ENCODE assay signal across 1 cellular context in the genomic region with DNA sequence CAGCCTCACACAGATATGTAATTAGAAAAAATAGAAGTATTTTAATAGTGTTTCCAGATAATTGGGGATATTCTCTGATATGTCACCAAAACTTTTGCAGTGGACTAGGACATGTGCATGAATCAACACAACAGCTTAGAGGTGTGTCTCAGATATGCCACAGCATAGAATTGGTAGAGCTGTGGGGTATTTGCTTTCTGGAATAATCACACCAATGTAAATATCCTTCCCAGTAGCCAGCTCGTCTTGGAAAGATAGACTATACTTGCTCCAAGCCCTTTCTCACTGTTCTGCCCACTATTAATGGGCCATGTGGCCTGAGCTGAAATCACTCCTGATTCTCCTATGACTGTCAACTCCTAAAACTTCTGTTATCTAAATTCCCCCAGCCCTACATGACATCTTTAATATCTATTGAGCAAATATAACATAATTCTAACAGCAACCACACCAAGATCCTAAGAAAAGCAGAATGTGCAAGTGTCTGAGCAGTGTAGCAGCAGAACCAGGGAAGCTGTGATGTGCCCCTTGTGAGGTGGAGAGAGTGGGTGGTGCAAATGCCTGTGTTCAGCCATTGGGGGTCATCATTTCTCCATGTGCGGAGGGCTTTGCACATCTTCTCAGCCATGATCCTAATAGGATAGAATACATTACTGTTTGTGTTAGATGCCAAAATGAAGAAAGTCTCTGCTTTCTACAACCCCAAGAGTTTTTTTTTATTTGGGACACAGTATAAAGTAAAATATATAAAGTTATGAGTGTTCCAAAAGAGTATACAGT.
TF ChIP-seq lines count a peak whose summit lies in the region.

No MANE protein-coding gene starts in this region.

TF ChIP-seq in GM23338, 12 proteins besides CTCF, POLR2A, EP300 and RAD21 (continued from another document):
- TF ChIP-seq, protein P1, sequence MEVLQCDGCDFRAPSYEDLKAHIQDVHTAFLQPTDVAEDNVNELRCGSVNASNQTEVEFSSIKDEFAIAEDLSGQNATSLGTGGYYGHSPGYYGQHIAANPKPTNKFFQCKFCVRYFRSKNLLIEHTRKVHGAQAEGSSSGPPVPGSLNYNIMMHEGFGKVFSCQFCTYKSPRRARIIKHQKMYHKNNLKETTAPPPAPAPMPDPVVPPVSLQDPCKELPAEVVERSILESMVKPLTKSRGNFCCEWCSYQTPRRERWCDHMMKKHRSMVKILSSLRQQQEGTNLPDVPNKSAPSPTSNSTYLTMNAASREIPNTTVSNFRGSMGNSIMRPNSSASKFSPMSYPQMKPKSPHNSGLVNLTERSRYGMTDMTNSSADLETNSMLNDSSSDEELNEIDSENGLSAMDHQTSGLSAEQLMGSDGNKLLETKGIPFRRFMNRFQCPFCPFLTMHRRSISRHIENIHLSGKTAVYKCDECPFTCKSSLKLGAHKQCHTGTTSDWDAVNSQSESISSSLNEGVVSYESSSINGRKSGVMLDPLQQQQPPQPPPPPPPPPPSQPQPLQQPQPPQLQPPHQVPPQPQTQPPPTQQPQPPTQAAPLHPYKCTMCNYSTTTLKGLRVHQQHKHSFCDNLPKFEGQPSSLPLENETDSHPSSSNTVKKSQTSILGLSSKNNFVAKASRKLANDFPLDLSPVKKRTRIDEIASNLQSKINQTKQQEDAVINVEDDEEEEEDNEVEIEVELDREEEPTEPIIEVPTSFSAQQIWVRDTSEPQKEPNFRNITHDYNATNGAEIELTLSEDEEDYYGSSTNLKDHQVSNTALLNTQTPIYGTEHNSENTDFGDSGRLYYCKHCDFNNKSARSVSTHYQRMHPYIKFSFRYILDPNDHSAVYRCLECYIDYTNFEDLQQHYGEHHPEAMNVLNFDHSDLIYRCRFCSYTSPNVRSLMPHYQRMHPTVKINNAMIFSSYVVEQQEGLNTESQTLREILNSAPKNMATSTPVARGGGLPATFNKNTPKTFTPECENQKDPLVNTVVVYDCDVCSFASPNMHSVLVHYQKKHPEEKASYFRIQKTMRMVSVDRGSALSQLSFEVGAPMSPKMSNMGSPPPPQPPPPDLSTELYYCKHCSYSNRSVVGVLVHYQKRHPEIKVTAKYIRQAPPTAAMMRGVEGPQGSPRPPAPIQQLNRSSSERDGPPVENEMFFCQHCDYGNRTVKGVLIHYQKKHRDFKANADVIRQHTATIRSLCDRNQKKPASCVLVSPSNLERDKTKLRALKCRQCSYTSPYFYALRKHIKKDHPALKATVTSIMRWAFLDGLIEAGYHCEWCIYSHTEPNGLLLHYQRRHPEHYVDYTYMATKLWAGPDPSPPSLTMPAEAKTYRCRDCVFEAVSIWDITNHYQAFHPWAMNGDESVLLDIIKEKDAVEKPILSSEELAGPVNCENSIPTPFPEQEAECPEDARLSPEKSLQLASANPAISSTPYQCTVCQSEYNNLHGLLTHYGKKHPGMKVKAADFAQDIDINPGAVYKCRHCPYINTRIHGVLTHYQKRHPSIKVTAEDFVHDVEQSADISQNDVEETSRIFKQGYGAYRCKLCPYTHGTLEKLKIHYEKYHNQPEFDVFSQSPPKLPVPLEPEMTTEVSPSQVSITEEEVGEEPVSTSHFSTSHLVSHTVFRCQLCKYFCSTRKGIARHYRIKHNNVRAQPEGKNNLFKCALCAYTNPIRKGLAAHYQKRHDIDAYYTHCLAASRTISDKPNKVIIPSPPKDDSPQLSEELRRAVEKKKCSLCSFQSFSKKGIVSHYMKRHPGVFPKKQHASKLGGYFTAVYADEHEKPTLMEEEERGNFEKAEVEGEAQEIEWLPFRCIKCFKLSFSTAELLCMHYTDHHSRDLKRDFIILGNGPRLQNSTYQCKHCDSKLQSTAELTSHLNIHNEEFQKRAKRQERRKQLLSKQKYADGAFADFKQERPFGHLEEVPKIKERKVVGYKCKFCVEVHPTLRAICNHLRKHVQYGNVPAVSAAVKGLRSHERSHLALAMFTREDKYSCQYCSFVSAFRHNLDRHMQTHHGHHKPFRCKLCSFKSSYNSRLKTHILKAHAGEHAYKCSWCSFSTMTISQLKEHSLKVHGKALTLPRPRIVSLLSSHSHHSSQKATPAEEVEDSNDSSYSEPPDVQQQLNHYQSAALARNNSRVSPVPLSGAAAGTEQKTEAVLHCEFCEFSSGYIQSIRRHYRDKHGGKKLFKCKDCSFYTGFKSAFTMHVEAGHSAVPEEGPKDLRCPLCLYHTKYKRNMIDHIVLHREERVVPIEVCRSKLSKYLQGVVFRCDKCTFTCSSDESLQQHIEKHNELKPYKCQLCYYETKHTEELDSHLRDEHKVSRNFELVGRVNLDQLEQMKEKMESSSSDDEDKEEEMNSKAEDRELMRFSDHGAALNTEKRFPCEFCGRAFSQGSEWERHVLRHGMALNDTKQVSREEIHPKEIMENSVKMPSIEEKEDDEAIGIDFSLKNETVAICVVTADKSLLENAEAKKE (CRISPR knock-in tag; IDR thresholded peaks at IDR 0.05) = no peak
- TF ChIP-seq ZNF114 (CRISPR knock-in tag; IDR thresholded peaks at IDR 0.05) = no peak
- TF ChIP-seq, protein P2, sequence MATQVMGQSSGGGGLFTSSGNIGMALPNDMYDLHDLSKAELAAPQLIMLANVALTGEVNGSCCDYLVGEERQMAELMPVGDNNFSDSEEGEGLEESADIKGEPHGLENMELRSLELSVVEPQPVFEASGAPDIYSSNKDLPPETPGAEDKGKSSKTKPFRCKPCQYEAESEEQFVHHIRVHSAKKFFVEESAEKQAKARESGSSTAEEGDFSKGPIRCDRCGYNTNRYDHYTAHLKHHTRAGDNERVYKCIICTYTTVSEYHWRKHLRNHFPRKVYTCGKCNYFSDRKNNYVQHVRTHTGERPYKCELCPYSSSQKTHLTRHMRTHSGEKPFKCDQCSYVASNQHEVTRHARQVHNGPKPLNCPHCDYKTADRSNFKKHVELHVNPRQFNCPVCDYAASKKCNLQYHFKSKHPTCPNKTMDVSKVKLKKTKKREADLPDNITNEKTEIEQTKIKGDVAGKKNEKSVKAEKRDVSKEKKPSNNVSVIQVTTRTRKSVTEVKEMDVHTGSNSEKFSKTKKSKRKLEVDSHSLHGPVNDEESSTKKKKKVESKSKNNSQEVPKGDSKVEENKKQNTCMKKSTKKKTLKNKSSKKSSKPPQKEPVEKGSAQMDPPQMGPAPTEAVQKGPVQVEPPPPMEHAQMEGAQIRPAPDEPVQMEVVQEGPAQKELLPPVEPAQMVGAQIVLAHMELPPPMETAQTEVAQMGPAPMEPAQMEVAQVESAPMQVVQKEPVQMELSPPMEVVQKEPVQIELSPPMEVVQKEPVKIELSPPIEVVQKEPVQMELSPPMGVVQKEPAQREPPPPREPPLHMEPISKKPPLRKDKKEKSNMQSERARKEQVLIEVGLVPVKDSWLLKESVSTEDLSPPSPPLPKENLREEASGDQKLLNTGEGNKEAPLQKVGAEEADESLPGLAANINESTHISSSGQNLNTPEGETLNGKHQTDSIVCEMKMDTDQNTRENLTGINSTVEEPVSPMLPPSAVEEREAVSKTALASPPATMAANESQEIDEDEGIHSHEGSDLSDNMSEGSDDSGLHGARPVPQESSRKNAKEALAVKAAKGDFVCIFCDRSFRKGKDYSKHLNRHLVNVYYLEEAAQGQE (IDR thresholded peaks at IDR 0.05; ENCODE audit: unreplicated experiment) = no peak
- TF ChIP-seq STAT1 (IDR thresholded peaks at IDR 0.05; ENCODE audit: unreplicated experiment) = no peak
- TF ChIP-seq ZNF331 (CRISPR knock-in tag; IDR thresholded peaks at IDR 0.05; ENCODE audit: low read depth) = no peak
